In the genomic region with DNA sequence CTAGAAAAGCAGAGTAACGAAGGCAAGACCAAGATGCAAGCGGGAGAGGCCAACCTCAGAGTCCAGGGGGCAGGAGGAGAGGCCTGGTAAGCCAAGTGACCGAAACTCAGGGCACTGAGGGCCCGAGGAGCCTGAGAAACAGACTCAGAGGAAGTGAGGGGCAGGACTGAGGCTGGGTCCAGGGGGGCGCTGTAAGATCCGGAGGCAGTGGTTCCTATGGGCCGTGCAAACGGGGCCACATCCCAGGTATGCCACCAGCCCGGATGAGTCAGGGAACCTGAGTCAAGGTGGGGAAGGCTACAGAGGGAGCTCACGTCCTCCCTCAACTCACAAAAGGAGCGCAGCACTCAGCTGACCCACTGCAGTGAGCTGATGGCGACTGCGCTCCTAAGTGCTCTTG, we compare ENCODE assay signal across 2 cellular contexts.
TF ChIP-seq lines count a peak whose summit lies in the region.

No MANE protein-coding gene starts in this region.

TF ChIP-seq in SK-N-SH, 30 proteins besides CTCF, POLR2A, EP300 and RAD21 (continued from another document):
- TF ChIP-seq USF2 (IDR thresholded peaks at IDR 0.05; ENCODE audit: borderline replicate concordance, low read depth, low read length) (no peak), USF1 (IDR thresholded peaks at IDR 0.05; ENCODE audit: borderline replicate concordance, low read depth) (no peak), MAX (IDR thresholded peaks at IDR 0.05; ENCODE audit: low read depth) (no peak), MEF2A (IDR thresholded peaks at IDR 0.05; ENCODE audit: borderline replicate concordance, low read depth) (no peak), SIN3A (IDR thresholded peaks at IDR 0.05; ENCODE audit: borderline replicate concordance, low read depth, low read length) (no peak), ELF1 (IDR thresholded peaks at IDR 0.05) (no peak), NFIC (IDR thresholded peaks at IDR 0.05; ENCODE audit: borderline replicate concordance) (no peak), JUND (IDR thresholded peaks at IDR 0.05) (no peak), FOSL2 (IDR thresholded peaks at IDR 0.05; ENCODE audit: borderline replicate concordance, low read depth) (no peak), GATA2 (CRISPR knock-in tag; IDR thresholded peaks at IDR 0.05) (no peak), IRF3 (IDR thresholded peaks at IDR 0.05; ENCODE audit: low read depth, low read length) (no peak), YY1 (IDR thresholded peaks at IDR 0.05; ENCODE audit: low read depth) (no peak)
- TF ChIP-seq, protein P1, sequence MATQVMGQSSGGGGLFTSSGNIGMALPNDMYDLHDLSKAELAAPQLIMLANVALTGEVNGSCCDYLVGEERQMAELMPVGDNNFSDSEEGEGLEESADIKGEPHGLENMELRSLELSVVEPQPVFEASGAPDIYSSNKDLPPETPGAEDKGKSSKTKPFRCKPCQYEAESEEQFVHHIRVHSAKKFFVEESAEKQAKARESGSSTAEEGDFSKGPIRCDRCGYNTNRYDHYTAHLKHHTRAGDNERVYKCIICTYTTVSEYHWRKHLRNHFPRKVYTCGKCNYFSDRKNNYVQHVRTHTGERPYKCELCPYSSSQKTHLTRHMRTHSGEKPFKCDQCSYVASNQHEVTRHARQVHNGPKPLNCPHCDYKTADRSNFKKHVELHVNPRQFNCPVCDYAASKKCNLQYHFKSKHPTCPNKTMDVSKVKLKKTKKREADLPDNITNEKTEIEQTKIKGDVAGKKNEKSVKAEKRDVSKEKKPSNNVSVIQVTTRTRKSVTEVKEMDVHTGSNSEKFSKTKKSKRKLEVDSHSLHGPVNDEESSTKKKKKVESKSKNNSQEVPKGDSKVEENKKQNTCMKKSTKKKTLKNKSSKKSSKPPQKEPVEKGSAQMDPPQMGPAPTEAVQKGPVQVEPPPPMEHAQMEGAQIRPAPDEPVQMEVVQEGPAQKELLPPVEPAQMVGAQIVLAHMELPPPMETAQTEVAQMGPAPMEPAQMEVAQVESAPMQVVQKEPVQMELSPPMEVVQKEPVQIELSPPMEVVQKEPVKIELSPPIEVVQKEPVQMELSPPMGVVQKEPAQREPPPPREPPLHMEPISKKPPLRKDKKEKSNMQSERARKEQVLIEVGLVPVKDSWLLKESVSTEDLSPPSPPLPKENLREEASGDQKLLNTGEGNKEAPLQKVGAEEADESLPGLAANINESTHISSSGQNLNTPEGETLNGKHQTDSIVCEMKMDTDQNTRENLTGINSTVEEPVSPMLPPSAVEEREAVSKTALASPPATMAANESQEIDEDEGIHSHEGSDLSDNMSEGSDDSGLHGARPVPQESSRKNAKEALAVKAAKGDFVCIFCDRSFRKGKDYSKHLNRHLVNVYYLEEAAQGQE (IDR thresholded peaks at IDR 0.05; ENCODE audit: low read depth, low read length): no peak
- TF ChIP-seq, protein P2, sequence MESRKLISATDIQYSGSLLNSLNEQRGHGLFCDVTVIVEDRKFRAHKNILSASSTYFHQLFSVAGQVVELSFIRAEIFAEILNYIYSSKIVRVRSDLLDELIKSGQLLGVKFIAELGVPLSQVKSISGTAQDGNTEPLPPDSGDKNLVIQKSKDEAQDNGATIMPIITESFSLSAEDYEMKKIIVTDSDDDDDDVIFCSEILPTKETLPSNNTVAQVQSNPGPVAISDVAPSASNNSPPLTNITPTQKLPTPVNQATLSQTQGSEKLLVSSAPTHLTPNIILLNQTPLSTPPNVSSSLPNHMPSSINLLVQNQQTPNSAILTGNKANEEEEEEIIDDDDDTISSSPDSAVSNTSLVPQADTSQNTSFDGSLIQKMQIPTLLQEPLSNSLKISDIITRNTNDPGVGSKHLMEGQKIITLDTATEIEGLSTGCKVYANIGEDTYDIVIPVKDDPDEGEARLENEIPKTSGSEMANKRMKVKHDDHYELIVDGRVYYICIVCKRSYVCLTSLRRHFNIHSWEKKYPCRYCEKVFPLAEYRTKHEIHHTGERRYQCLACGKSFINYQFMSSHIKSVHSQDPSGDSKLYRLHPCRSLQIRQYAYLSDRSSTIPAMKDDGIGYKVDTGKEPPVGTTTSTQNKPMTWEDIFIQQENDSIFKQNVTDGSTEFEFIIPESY (IDR thresholded peaks at IDR 0.05; ENCODE audit: borderline replicate concordance, low read depth): no peak

TF ChIP-seq in SK-N-SH treated with all-trans-retinoic acid at 6 μM for 48 hours, 23 proteins besides CTCF, POLR2A, EP300 and RAD21 (continued from another document):
- no peak for TF ChIP-seq SNAI2 (CRISPR knock-in tag; IDR thresholded peaks at IDR 0.05)
- no peak for TF ChIP-seq PPARA (CRISPR knock-in tag; IDR thresholded peaks at IDR 0.05; ENCODE audit: borderline replicate concordance)
- no peak for TF ChIP-seq ZFP3 (CRISPR knock-in tag; IDR thresholded peaks at IDR 0.05)
- no peak for TF ChIP-seq RARB (CRISPR knock-in tag; IDR thresholded peaks at IDR 0.05)
- no peak for TF ChIP-seq ZC3H10 (CRISPR knock-in tag; IDR thresholded peaks at IDR 0.05)
- TF ChIP-seq TSHZ2 (CRISPR knock-in tag; IDR thresholded peaks at IDR 0.05): no peak
- no peak for TF ChIP-seq GLIS3 (CRISPR knock-in tag; IDR thresholded peaks at IDR 0.05)
- TF ChIP-seq ISL1 (CRISPR knock-in tag; IDR thresholded peaks at IDR 0.05): no peak
- TF ChIP-seq OSR1 (CRISPR knock-in tag; IDR thresholded peaks at IDR 0.05): no peak
- TF ChIP-seq TOX (CRISPR knock-in tag; IDR thresholded peaks at IDR 0.05; ENCODE audit: borderline replicate concordance): no peak
- TF ChIP-seq, protein P3, sequence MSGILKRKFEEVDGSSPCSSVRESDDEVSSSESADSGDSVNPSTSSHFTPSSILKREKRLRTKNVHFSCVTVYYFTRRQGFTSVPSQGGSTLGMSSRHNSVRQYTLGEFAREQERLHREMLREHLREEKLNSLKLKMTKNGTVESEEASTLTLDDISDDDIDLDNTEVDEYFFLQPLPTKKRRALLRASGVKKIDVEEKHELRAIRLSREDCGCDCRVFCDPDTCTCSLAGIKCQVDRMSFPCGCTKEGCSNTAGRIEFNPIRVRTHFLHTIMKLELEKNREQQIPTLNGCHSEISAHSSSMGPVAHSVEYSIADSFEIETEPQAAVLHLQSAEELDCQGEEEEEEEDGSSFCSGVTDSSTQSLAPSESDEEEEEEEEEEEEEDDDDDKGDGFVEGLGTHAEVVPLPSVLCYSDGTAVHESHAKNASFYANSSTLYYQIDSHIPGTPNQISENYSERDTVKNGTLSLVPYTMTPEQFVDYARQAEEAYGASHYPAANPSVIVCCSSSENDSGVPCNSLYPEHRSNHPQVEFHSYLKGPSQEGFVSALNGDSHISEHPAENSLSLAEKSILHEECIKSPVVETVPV (CRISPR knock-in tag; IDR thresholded peaks at IDR 0.05): no peak
- no peak for TF ChIP-seq CSDC2 (CRISPR knock-in tag; IDR thresholded peaks at IDR 0.05)
